9 cellular contexts compared by ENCODE assay signal in the genomic region with DNA sequence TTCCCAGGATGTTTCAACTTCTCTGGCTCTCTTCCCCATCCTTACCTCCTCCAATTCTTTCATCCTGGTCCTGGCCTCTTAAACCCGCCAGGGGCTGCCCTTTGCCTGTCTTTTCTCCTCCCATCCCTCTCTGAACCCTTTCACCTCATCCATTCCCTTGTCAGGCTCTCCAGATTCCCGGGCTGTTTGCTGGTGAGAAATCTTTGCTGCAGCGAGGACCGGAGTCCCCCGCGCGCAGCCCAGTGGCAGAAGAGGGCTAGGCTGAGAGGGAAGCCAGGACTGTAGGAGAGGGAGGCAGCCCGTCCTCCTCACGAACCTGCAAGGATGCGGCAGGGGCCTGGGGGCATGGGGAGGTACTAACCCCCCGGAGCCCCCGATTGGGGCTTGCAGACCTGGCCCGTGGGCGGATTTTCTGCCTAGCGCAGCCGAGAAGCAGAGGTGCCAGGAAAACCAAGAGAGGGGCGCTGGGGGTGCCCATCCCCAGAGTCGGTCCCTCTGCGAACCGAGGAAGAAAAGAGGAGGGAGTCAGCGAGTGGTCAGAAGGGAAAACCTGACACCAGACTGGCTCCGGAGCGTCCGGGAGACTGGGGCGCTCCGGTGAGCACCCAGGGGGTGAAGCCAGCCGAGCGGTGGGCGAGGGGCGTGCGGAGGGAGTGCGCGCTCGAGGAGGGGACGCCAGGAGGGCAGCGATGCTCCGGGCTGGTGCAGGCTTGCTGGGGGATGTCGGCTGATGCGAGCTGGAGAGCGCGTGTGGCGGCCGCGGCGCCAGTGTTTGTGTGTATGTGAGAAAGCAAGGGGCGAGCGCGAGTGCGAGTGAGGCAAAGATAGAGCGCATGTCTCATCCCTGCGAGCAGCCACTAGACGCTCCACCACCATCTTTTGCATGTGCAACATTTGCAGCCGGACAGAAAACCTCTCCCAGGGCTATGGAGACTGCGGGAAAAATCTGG.
DNase-seq lines count a peak whose midpoint lies in the region; ATAC-seq and TF ChIP-seq lines count a peak whose summit lies in the region.
"Had no signal": no experiment of that assay in that cellular context is flagged by ENCODE, and none has a peak within 500 bp of the region (broad histone marks: within the 10 kb centered on the region; RNA-seq: fewer than 3 reads in every experiment).

A gene (plus strand): TSS at position 242 of the 950 bp plus-strand sequence. CDS start 925 bp downstream, outside the sequence.

- H3K27me3 ChIP-seq in stomach smooth muscle (ENCODE audit: control insufficient read depth in 1 of 2, insufficient read depth in 2 of 2, low read length in 2 of 2): peaks cover 18 to 25% of the 10 kb centered on the region in 2 donors
- H3K27me3 ChIP-seq: BLaER1 had no signal

- TF ChIP-seq CTCF in coronary artery (IDR thresholded peaks at IDR 0.05): no peak

- no peak for ATAC-seq in GM18498 (IDR thresholded peaks at IDR 0.05; ENCODE audit: unreplicated experiment)

- peak; percentile 53 to 67 for DNase-seq in NCI-H2081 (lab: John Stamatoyannopoulos, UW)
- DNase-seq in NCI-H2081 treated with DMSO at 0.1 percent for 48 hours (lab: John Stamatoyannopoulos, UW): no peak
- DNase-seq in NCI-H69 (lab: John Stamatoyannopoulos, UW): peak; percentile 89
- peak; percentile 71 for DNase-seq in coronary artery (ENCODE audit: low spot score)
- peak; percentile 82 for DNase-seq in left kidney (ENCODE audit: low read depth, low spot score)
- DNase-seq in GM19240 (ENCODE audit: insufficient read length, low spot score): no peak

- H3K9me3 ChIP-seq in stomach smooth muscle (ENCODE audit: control insufficient read depth in 2 of 2, low read length in 2 of 2): peaks cover 0 to 2% of the 10 kb centered on the region in 2 donors
- H3K9me3 ChIP-seq: BLaER1 had no signal

- H3K9ac ChIP-seq in stomach smooth muscle (ENCODE audit: low read length in 2 of 2): no peak within 1 kb of the TSS
- H3K9ac ChIP-seq: BLaER1 had no signal

- no peaks in the 10 kb centered on the region for H3K36me3 ChIP-seq in stomach smooth muscle (ENCODE audit: control insufficient read depth in 2 of 2, insufficient read depth in 2 of 2, low read length in 2 of 2)
- H3K36me3 ChIP-seq: BLaER1 had no signal

- H3K27ac ChIP-seq in coronary artery: no peak within 1 kb of the TSS
- H3K27ac ChIP-seq in stomach smooth muscle (ENCODE audit: low read length): no peak within 1 kb of the TSS
- H3K27ac ChIP-seq: BLaER1 had no signal

- H3K4me3 ChIP-seq in coronary artery: peak within 1 kb of the TSS; percentile 65
- H3K4me3 ChIP-seq in stomach smooth muscle (ENCODE audit: low read length in 2 of 2): peak within 1 kb of the TSS; percentile 27 to 66
- H3K4me3 ChIP-seq: BLaER1 had no signal

- H3K4me1 ChIP-seq in stomach smooth muscle (ENCODE audit: control insufficient read depth, insufficient read depth, low read length): peaks cover 10% of the 10 kb centered on the region
- H3K4me1 ChIP-seq: BLaER1 had no signal

Comparison
In these comparisons a context has a peak if more than half of its experiments do, and no peak if none do; other contexts are left out.
1. DNase-seq: peak in NCI-H2081 (2 of 2), NCI-H69 (single experiment), coronary artery (single experiment) and left kidney (single experiment); none in NCI-H2081 treated with DMSO at 0.1 percent for 48 hours (single experiment) and GM19240 (single experiment).